2 cellular contexts compared by ENCODE assay signal in genomic region chr16:84218961-84219360, GRCh38.
TF ChIP-seq lines count a peak whose summit lies in the region.

No MANE protein-coding gene starts in this region.

TF ChIP-seq in GM23338, 12 proteins besides CTCF, POLR2A, EP300 and RAD21:
- no peak for TF ChIP-seq ETS1 (IDR thresholded peaks at IDR 0.05)
- TF ChIP-seq EZH2 (IDR thresholded peaks at IDR 0.05; ENCODE audit: low read depth, unreplicated experiment), result no peak
- TF ChIP-seq ZNF462 (CRISPR knock-in tag; IDR thresholded peaks at IDR 0.05), result peak; percentile 44; the same call in 1 of the 2 replicates

TF ChIP-seq in H1, 55 proteins besides CTCF, POLR2A, EP300 and RAD21:
- TF ChIP-seq SP4 (IDR thresholded peaks at IDR 0.05; ENCODE audit: low read length) (no peak), CHD1 (IDR thresholded peaks at IDR 0.05; ENCODE audit: low read depth, low read length) (no peak)
